In genomic region chr9:121107041-121107440, GRCh38 we compare ENCODE assay signal across 9 cellular contexts. TPM values are rescaled to one million over a fixed set of nuclear protein-coding genes. Genes with fewer than 3 reads are reported as not detected.
DNase-seq lines count a peak whose midpoint lies in the region; ATAC-seq, FAIRE-seq and TF ChIP-seq lines count a peak whose summit lies in the region.
"Had no signal": no experiment of that assay in that cellular context is flagged by ENCODE, and none has a peak within 500 bp of the region (broad histone marks: within the 10 kb centered on the region; RNA-seq: fewer than 3 reads in every experiment).

No MANE protein-coding gene starts in this region.

- H3K4me3 Mint-ChIP-seq in T-helper 17 cell, result no peak overlapping the region
- H3K4me3 Mint-ChIP-seq in T-helper 2 cell treated with Interferon-gamma antibody and Interleukin-4, amounts not matched to agents 5 μg/mL and 100 μg/mL, for 36 hours, result no peak overlapping the region

- peak; percentile 61; the same call in 1 of the 2 replicates for TF ChIP-seq RAD21 in HCT116 (IDR thresholded peaks at IDR 0.05; ENCODE audit: low read depth)

- H3K4me1 Mint-ChIP-seq in T-helper 17 cell, result peaks cover 20% of the 10 kb centered on the region
- peaks cover 26% of the 10 kb centered on the region for H3K4me1 Mint-ChIP-seq in T-helper 2 cell treated with Interferon-gamma antibody and Interleukin-4, amounts not matched to agents 5 μg/mL and 100 μg/mL, for 36 hours (ENCODE audit: low read depth)

- TF ChIP-seq CTCF in HCT116 (IDR thresholded peaks at IDR 0.05 in 2 of 3, conservative IDR thresholded peaks at IDR 0.05 in 1 of 3; ENCODE audit: borderline replicate concordance in 1 of 3, insufficient read depth in 1 of 3, low read depth in 2 of 3, low read length in 2 of 3), result peak; percentile 40 to 54 (median 52); a peak in 5 of 6 replicates
- peak in 2 of 3 experiments; percentile 51 to 56 for TF ChIP-seq CTCF in keratinocyte (optimal IDR thresholded peaks at IDR 0.05 in 1 of 3, IDR thresholded peaks at IDR 0.05 in 1 of 3, conservative IDR thresholded peaks at IDR 0.05 in 1 of 3; ENCODE audit: extremely low read depth in 1 of 3, insufficient read depth in 2 of 3, low read length in 3 of 3)
- TF ChIP-seq CTCF in ovary (IDR thresholded peaks at IDR 0.05), result no peak
- TF ChIP-seq CTCF in sigmoid colon (IDR thresholded peaks at IDR 0.05), result no peak

- peaks cover 6% of the 10 kb centered on the region for H3K9me3 Mint-ChIP-seq in T-helper 2 cell treated with Interferon-gamma antibody and Interleukin-4, amounts not matched to agents 5 μg/mL and 100 μg/mL, for 36 hours

- no peaks in the 10 kb centered on the region for H3K9me1 ChIP-seq in keratinocyte (ENCODE audit: control insufficient read depth, extremely low read depth, insufficient read depth, low read length)

- H2AFZ ChIP-seq in HCT116 (ENCODE audit: low read depth, low read length, poor library complexity, severe bottlenecking), result no peak overlapping the region
- no peak overlapping the region for H2AFZ ChIP-seq in keratinocyte (ENCODE audit: control insufficient read depth, low read length)

- H4K20me1 ChIP-seq in HCT116 (ENCODE audit: insufficient read depth) (no peaks in the 10 kb centered on the region), keratinocyte (ENCODE audit: control insufficient read depth, extremely low read depth, insufficient read depth, low read length) (no peaks in the 10 kb centered on the region)

- intact Hi-C loops in HCT116 (cut with micrococcal nuclease) (no loop called here), ovary (cut with DNase I) (no loop called here), sigmoid colon (cut with DNase I) (no loop called here)

- no peaks in the 10 kb centered on the region for H3K27me3 Mint-ChIP-seq in T-helper 17 cell
- no peaks in the 10 kb centered on the region for H3K27me3 Mint-ChIP-seq in T-helper 2 cell treated with Interferon-gamma antibody and Interleukin-4, amounts not matched to agents 5 μg/mL and 100 μg/mL, for 36 hours (ENCODE audit: low read depth)

- POLR2A ChIA-PET in HCT116 (lab: Charles Lee), result no interaction called here

- H3K4me1 ChIP-seq in HCT116 (ENCODE audit: control insufficient read depth in 1 of 2, insufficient read depth in 2 of 2, low read length in 2 of 2), result no peaks in the 10 kb centered on the region
- no peaks in the 10 kb centered on the region for H3K4me1 ChIP-seq in keratinocyte (ENCODE audit: control insufficient read depth, extremely low read depth, insufficient read depth, low read length)
- H3K4me1 ChIP-seq in ovary (ENCODE audit: insufficient read depth), result no peaks in the 10 kb centered on the region
- no peaks in the 10 kb centered on the region for H3K4me1 ChIP-seq in sigmoid colon

- no peak for FAIRE-seq in keratinocyte (lab: Jason Lieb, UNC)

- DNase-seq in COLO829 (ENCODE audit: low spot score), result peak; percentile 20
- peak; percentile 34 for DNase-seq in HCT116 (ENCODE audit: low read depth, low spot score)
- DNase-seq in T-helper 17 cell, result no peak
- no peak for DNase-seq in keratinocyte (ENCODE audit: low read depth, low spot score)
- no peak for DNase-seq in ovary
- no peak for DNase-seq in sigmoid colon
- DNase-seq in T-helper 2 cell treated with Interferon-gamma antibody and Interleukin-4, amounts not matched to agents 5 μg/mL and 100 μg/mL, for 36 hours (ENCODE audit: low spot score), result no peak
- DNase-seq: cerebellar nuclear complex had no signal

- H3K79me2 ChIP-seq in HCT116 (ENCODE audit: insufficient read depth, low read length), result no peaks in the 10 kb centered on the region
- H3K79me2 ChIP-seq in keratinocyte (ENCODE audit: control insufficient read depth, insufficient read depth, low read length), result no peaks in the 10 kb centered on the region

- H3K4me2 ChIP-seq in HCT116 (ENCODE audit: low read length) (no peak overlapping the region), keratinocyte (ENCODE audit: control insufficient read depth, extremely low read depth, insufficient read depth, low read depth, low read length) (no peak overlapping the region)

- 53 to 68% (median 57%) methylated on average over 1 of the region's 1 CpG for WGBS in ovary, 3 donors
- whole genome bisulfite sequencing in sigmoid colon, 2 donors, result 85 to 96% methylated on average over 1 of the region's 1 CpG

- no TSS peak for BruUV-seq in HCT116 (replicated peaks; lab: Mats Ljungman, UMichigan)

- TF ChIP-seq POLR2A in HCT116 (IDR thresholded peaks at IDR 0.05; ENCODE audit: borderline replicate concordance, extremely low read depth, insufficient read depth, insufficient read length) (no peak), ovary (IDR thresholded peaks at IDR 0.05) (no peak), sigmoid colon (IDR thresholded peaks at IDR 0.05) (no peak)

- CTCF ChIA-PET in HCT116 (lab: Charles Lee), result no interaction called here

- dilution Hi-C loops in keratinocyte (cut with MboI; ENCODE audit: extremely low pct_ligation_motif_present, low sequenced_read_pairs), result no loop called here

- H3K9ac ChIP-seq in HCT116 (ENCODE audit: low read length) (no peak overlapping the region), keratinocyte (ENCODE audit: control insufficient read depth, extremely low read depth, insufficient read depth, low read length) (no peak overlapping the region)

- H3K36me3 ChIP-seq in HCT116 (ENCODE audit: control insufficient read depth in 1 of 2, insufficient read depth in 2 of 2, low read length in 2 of 2) (no peaks in the 10 kb centered on the region), keratinocyte (ENCODE audit: control insufficient read depth in 2 of 2, extremely low read depth in 1 of 2, insufficient read depth in 2 of 2, low read length in 2 of 2) (no peaks in the 10 kb centered on the region), ovary (no peaks in the 10 kb centered on the region), sigmoid colon (no peaks in the 10 kb centered on the region)

- H3K27ac Mint-ChIP-seq in T-helper 17 cell, result peak overlapping the region; percentile 8
- H3K27ac Mint-ChIP-seq in T-helper 2 cell treated with Interferon-gamma antibody and Interleukin-4, amounts not matched to agents 5 μg/mL and 100 μg/mL, for 36 hours, result no peak overlapping the region

- no peaks in the 10 kb centered on the region for H3K9me2 ChIP-seq in HCT116 (ENCODE audit: insufficient read depth)

- H3K27me3 ChIP-seq in HCT116 (ENCODE audit: insufficient read depth, low read length), result no peaks in the 10 kb centered on the region
- H3K27me3 ChIP-seq in keratinocyte (ENCODE audit: control insufficient read depth, extremely low read depth, insufficient read depth, low read length), result no peaks in the 10 kb centered on the region
- H3K27me3 ChIP-seq in ovary, result no peaks in the 10 kb centered on the region
- H3K27me3 ChIP-seq in sigmoid colon, result no peaks in the 10 kb centered on the region

- peaks cover 6% of the 10 kb centered on the region for H3K36me3 Mint-ChIP-seq in T-helper 17 cell (ENCODE audit: low read depth)
- H3K36me3 Mint-ChIP-seq in T-helper 2 cell treated with Interferon-gamma antibody and Interleukin-4, amounts not matched to agents 5 μg/mL and 100 μg/mL, for 36 hours (ENCODE audit: low read depth), result peaks cover 54% of the 10 kb centered on the region

- RAD21 ChIA-PET in HCT116 (lab: Charles Lee; ENCODE audit: low non-redundant PET in 1 of 2, low total read pairs in 2 of 2, uncharacterized antibody in 2 of 2, unreplicated experiment in 2 of 2), result no interaction called here

- H3K9me3 ChIP-seq in HCT116 (ENCODE audit: control insufficient read depth in 1 of 2, insufficient read depth in 1 of 2, low read depth in 1 of 2, low read length in 2 of 2) (no peaks in the 10 kb centered on the region), T-helper 17 cell (ENCODE audit: control insufficient read depth, low read length, poor library complexity, severe bottlenecking) (no peaks in the 10 kb centered on the region), keratinocyte (ENCODE audit: control insufficient read depth, low read depth, low read length) (no peaks in the 10 kb centered on the region), ovary (no peaks in the 10 kb centered on the region), sigmoid colon (no peaks in the 10 kb centered on the region)

- H3K4me3 ChIP-seq in HCT116 (replicated peaks in 1 of 2; ENCODE audit: low read depth in 1 of 2, low read length in 2 of 2) (no peak overlapping the region), keratinocyte (ENCODE audit: control insufficient read depth in 2 of 3, extremely low read depth in 1 of 3, insufficient read depth in 2 of 3, low read depth in 1 of 3, low read length in 3 of 3) (no peak overlapping the region), ovary (no peak overlapping the region), sigmoid colon (no peak overlapping the region)

- no peak overlapping the region for H3K27ac ChIP-seq in HCT116 (ENCODE audit: low read depth, low read length)
- no peak overlapping the region for H3K27ac ChIP-seq in keratinocyte (ENCODE audit: control insufficient read depth, insufficient read depth, low read length)
- H3K27ac ChIP-seq in ovary, result no peak overlapping the region
- H3K27ac ChIP-seq in sigmoid colon, result no peak overlapping the region

- no peak for TF ChIP-seq EP300 in ovary (IDR thresholded peaks at IDR 0.05)
- no peak for TF ChIP-seq EP300 in sigmoid colon (IDR thresholded peaks at IDR 0.05)

- peak; percentile 89 for ATAC-seq in HCT116
- peak; percentile 96 for ATAC-seq in T-helper 17 cell
- ATAC-seq in GM18868 (IDR thresholded peaks at IDR 0.05; ENCODE audit: unreplicated experiment), result no peak

RNA-seq across cellular contexts. Expression of gene CNTRL, which starts 32.3 kb away (rescaled TPM):
- total RNA-seq in HCT116 (2021; ENCODE audit: unreplicated experiment) (13.4 TPM), T-helper 17 cell (10 to 100 TPM; 69.5 to 81.1 TPM), ovary (10 to 100 TPM; 16.0 to 27.2 (median 19.8) TPM), sigmoid colon (10 to 100 TPM; 10.3 to 13.9 (median 12.5) TPM)
- 5.9 and 8.3 TPM in 2 replicates for polyA plus RNA-seq in HCT116 (2012)
- polyA plus RNA-seq in keratinocyte (2.4 to 5.3 TPM (median 3.5 TPM) in 3 replicates), ovary (10 to 100 TPM; 10.0 to 11.7 TPM), sigmoid colon (10 to 100 TPM in 1 of 3 donors, 1 to 10 TPM in 2; 2.5 to 14.6 (median 3.0) TPM)
- 3.8 TPM for polyA plus RNA-seq in keratinocyte (2011; ENCODE audit: low read depth)
- polyA plus RNA-seq in keratinocyte (2011; cell fraction: cytosol; rRNA removed), result 1.6 and 2.3 TPM in 2 replicates
- polyA plus RNA-seq in keratinocyte (2011; cell fraction: nucleus; rRNA removed), result 5.2 and 5.4 TPM in 2 replicates
- 1.5 and 3.4 TPM in 2 replicates for polyA plus RNA-seq in keratinocyte (2012; ENCODE audit: low replicate concordance)
- polyA minus RNA-seq in keratinocyte, result 2.6 to 5.9 TPM (median 4.8 TPM) in 3 replicates
- polyA minus RNA-seq in keratinocyte (2011; cell fraction: cytosol; rRNA and poly(A)+ RNA removed), result 5.0 TPM
- 1.5 and 7.8 TPM in 2 replicates for polyA minus RNA-seq in keratinocyte (2011; cell fraction: nucleus; rRNA and poly(A)+ RNA removed)

RNA-seq across cellular contexts. Expression of gene C5, which starts 57.0 kb away (rescaled TPM):
- 0.66 TPM for total RNA-seq in HCT116 (2021; ENCODE audit: unreplicated experiment)
- 0.10 and 0.26 TPM in 2 replicates for polyA plus RNA-seq in HCT116 (2012)
- total RNA-seq in T-helper 17 cell, result 1 to 10 TPM; 1.3 to 1.9 TPM
- polyA plus RNA-seq in keratinocyte, result 0.49 to 0.76 TPM (median 0.70 TPM) in 3 replicates
- 0.20 TPM for polyA plus RNA-seq in keratinocyte (2011; ENCODE audit: low read depth)
- 0.30 and 0.51 TPM in 2 replicates for polyA plus RNA-seq in keratinocyte (2011; cell fraction: cytosol; rRNA removed)
- 0.81 and 0.93 TPM in 2 replicates for polyA plus RNA-seq in keratinocyte (2011; cell fraction: nucleus; rRNA removed)
- polyA plus RNA-seq in keratinocyte (2012; ENCODE audit: low replicate concordance), result 0.38 TPM in 2 replicates
- 0.20 to 0.61 TPM (median 0.59 TPM) in 3 replicates for polyA minus RNA-seq in keratinocyte
- polyA minus RNA-seq in keratinocyte (2011; cell fraction: cytosol; rRNA and poly(A)+ RNA removed), result 0.38 TPM
- polyA minus RNA-seq in keratinocyte (2011; cell fraction: nucleus; rRNA and poly(A)+ RNA removed), result 0.21 and 0.62 TPM in 2 replicates
- total RNA-seq in ovary, result 1 to 10 TPM; 3.8 to 7.2 (median 4.6) TPM
- 1 to 10 TPM; 3.0 to 5.4 TPM for polyA plus RNA-seq in ovary
- 1 to 10 TPM; 4.6 to 6.4 (median 5.2) TPM for total RNA-seq in sigmoid colon
- 1 to 10 TPM in 1 of 3 donors, under 1 TPM in 2; under 0.01 to 1.7 (median 0.23) TPM for polyA plus RNA-seq in sigmoid colon

Comparison
In these comparisons a context has a peak if more than half of its experiments do, and no peak if none do; other contexts are left out.
1. DNase-seq: peak in COLO829 (single experiment) and HCT116 (single experiment); none in T-helper 17 cell (0 of 3), keratinocyte (single experiment), ovary (0 of 5), sigmoid colon (single experiment) and T-helper 2 cell treated with Interferon-gamma antibody and Interleukin-4, amounts not matched to agents 5 μg/mL and 100 μg/mL, for 36 hours (single experiment).
2. CTCF ChIP-seq: peak in HCT116 (3 of 3) and keratinocyte (2 of 3); none in ovary (0 of 3) and sigmoid colon (0 of 4).